In genomic region chr2:237486334-237486818, GRCh38 we compare ENCODE assay signal across 12 cellular contexts. TPM values are rescaled to one million over a fixed set of nuclear protein-coding genes. Genes with fewer than 3 reads are reported as not detected.
A peak's percentile ranks its signal among the peaks of the same experiment; 100 is the strongest.
DNase-seq lines count a peak whose midpoint lies in the region; TF ChIP-seq lines count a peak whose summit lies in the region.
"Had no signal": no experiment of that assay in that cellular context is flagged by ENCODE, and none has a peak within 500 bp of the region (broad histone marks: within the 10 kb centered on the region; RNA-seq: fewer than 3 reads in every experiment).

No MANE protein-coding gene starts in this region.

- peaks cover 3 to 11% (median 7%) of the 10 kb centered on the region in 7 donors for H3K9me3 Mint-ChIP-seq in CD14-positive monocyte

- no peaks in the 10 kb centered on the region for H3K27me3 ChIP-seq in MG63

- intact Hi-C loops in CD14-positive monocyte (cut with micrococcal nuclease) (no loop called here), posterior vena cava (cut with DNase I) (no loop called here)

- H3K4me1 Mint-ChIP-seq in CD14-positive monocyte = peaks cover 12% of the 10 kb centered on the region

- H3K9me3 ChIP-seq in iPS-18c (ENCODE audit: control insufficient read depth, insufficient read depth, low read length) (peaks cover 5% of the 10 kb centered on the region), MG63 (peaks cover 5% of the 10 kb centered on the region)

- no peak overlapping the region for H3K27ac Mint-ChIP-seq in CD14-positive monocyte
- H3K27ac Mint-ChIP-seq: dendritic cell treated with granulocyte-macrophage colony-stimulating factor and Interleukin-4, amounts not matched to agents 40 ng/mL and 50 ng/mL, for 4 days had no signal

- H3K36me3 Mint-ChIP-seq in CD14-positive monocyte = no peaks in the 10 kb centered on the region

- H3K36me3 ChIP-seq in MG63 = no peaks in the 10 kb centered on the region

- TF ChIP-seq CTCF in astrocyte of the cerebellum (IDR thresholded peaks at IDR 0.05; ENCODE audit: low read depth, low read length, missing control alignments) = no peak
- no peak for TF ChIP-seq CTCF in CD14-positive monocyte (IDR thresholded peaks at IDR 0.05)
- no peak for TF ChIP-seq CTCF in GM13976 (IDR thresholded peaks at IDR 0.05; ENCODE audit: borderline replicate concordance, control extremely low read depth, extremely low read depth, insufficient read depth, missing control alignments)

- H3K27me3 Mint-ChIP-seq in CD14-positive monocyte (ENCODE audit: low read depth in 3 of 3) = peaks cover 42 to 65% (median 64%) of the 10 kb centered on the region in 3 donors

- DNase-seq in GM03348 (ENCODE audit: low spot score) (peak; percentile 42), astrocyte of the cerebellum (ENCODE audit: low read depth) (no peak), skeletal muscle cell (ENCODE audit: low read depth) (no peak), CD14-positive monocyte (ENCODE audit: low spot score) (no peak), MG63 (no peak), posterior vena cava (ENCODE audit: low spot score) (no peak), GM13976 (ENCODE audit: low spot score) (no peak)

- in situ Hi-C loops in astrocyte of the cerebellum (cut with HindIII; ENCODE audit: low sequenced_read_pairs) = no loop called here
- in situ Hi-C loops in GM13976 (cut with MboI; ENCODE audit: low sequenced_read_pairs, unreplicated experiment) = no loop called here

- peak overlapping the region; percentile 90 for H3K4me3 ChIP-seq in astrocyte of the cerebellum (ENCODE audit: low read depth, low read length)
- H3K4me3 ChIP-seq in iPS-18c (ENCODE audit: insufficient read depth, low read depth, low read length) = peak overlapping the region; percentile 69
- H3K4me3 ChIP-seq in skeletal muscle cell (ENCODE audit: low read depth, low read length) = peak overlapping the region; percentile 79
- H3K4me3 ChIP-seq in MG63 = no peak overlapping the region

- peak overlapping the region in 1 of 2 donors; percentile 67 for H3K4me3 Mint-ChIP-seq in CD14-positive monocyte
- H3K4me3 Mint-ChIP-seq: dendritic cell treated with granulocyte-macrophage colony-stimulating factor and Interleukin-4, amounts not matched to agents 40 ng/mL and 50 ng/mL, for 4 days had no signal

RNA-seq across cellular contexts. Expression of gene MLPH, which starts 0.7 kb away (rescaled TPM):
- not detected for polyA plus RNA-seq in CD14-positive monocyte
- total RNA-seq in MG63 (2014; rRNA removed; shearing (Covaris generic); ENCODE audit: low replicate concordance) = 0.59 TPM in 1 of 2 replicates, not detected in the other
- total RNA-seq in posterior vena cava = 1 to 10 TPM; 6.0 to 6.4 TPM
- total RNA-seq: activated CD8-positive, alpha-beta memory T cell treated with anti-CD3 and anti-CD28 coated beads for 36 hours; HT1080; pulmonary artery endothelial cell had no signal
